31 cellular contexts compared by ENCODE assay signal in the genomic region with DNA sequence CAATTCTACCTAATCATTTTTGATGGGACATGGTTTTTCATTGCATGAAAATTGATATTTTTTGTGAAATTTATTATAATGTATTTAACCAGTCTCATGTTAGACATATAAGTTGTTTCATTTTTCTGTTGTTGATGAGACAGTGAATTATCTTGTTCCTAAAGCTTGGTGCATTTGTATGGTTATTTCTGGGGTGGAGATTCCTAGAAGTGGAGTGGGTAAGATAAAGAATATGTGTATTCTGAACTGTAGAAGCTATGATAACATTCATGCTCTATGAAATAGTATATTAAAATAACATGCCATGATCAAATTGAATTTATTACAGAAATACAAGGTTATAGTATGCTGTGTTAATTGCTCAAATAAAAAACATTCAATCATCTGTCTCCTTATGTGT.
"Had no signal": no experiment of that assay in that cellular context is flagged by ENCODE, and none has a peak within 500 bp of the region (broad histone marks: within the 10 kb centered on the region; RNA-seq: fewer than 3 reads in every experiment).

No MANE protein-coding gene starts in this region.

- FAIRE-seq: endothelial cell of umbilical vein, frontal cortex had no signal

- H3K36me3 Mint-ChIP-seq: activated naive CD4-positive, alpha-beta T cell treated with anti-CD3 and anti-CD28 coated beads, Interleukin-2, amount 50 U/mL, for 72 hours had no signal

- H3K9me3 Mint-ChIP-seq: activated CD4-positive, alpha-beta memory T cell treated with anti-CD3 and anti-CD28 coated beads for 36 hours; activated CD4-positive, alpha-beta T cell treated with anti-CD3 and anti-CD28 coated beads, Interleukin-2, amount 10 ng/mL, durations not matched to agents 24 days and 14 days; activated naive CD4-positive, alpha-beta T cell treated with anti-CD3 and anti-CD28 coated beads, Interleukin-2, amount 10 ng/mL, durations not matched to agents 7 days and 5 days; activated naive CD4-positive, alpha-beta T cell treated with anti-CD3 and anti-CD28 coated beads, Interleukin-2, amount 50 U/mL, for 72 hours; activated naive CD8-positive, alpha-beta T cell treated with anti-CD3 and anti-CD28 coated beads, Interleukin-2, amount 10 ng/mL, durations not matched to agents 7 days and 5 days; activated T-cell treated with anti-CD3 and anti-CD28 coated beads, Interleukin-2, amount 50 U/mL, for 24 hours; activated T-cell treated with anti-CD3 and anti-CD28 coated beads, Interleukin-2, amount 50 U/mL, for 72 hours; brain; effector memory CD8-positive, alpha-beta T cell had no signal

- DNase-seq: activated CD4-positive, alpha-beta memory T cell treated with anti-CD3 and anti-CD28 coated beads for 36 hours; activated CD4-positive, alpha-beta T cell treated with anti-CD3 and anti-CD28 coated beads for 36 hours; activated CD4-positive, alpha-beta T cell treated with anti-CD3 and anti-CD28 coated beads, Interleukin-2, amount 10 ng/mL, durations not matched to agents 24 days and 14 days; activated CD4-positive, CD25-positive, alpha-beta regulatory T cell; activated CD4-positive, CD25-positive, alpha-beta regulatory T cell treated with anti-CD3 and anti-CD28 coated beads, Interleukin-2, amount 50 U/mL, for 72 hours; activated CD8-positive, alpha-beta memory T cell treated with anti-CD3 and anti-CD28 coated beads, Interleukin-2, amount 10 ng/mL, durations not matched to agents 7 days and 5 days; activated CD8-positive, alpha-beta memory T cell treated with anti-CD3 and anti-CD28 coated beads, Interleukin-2, amount 50 U/mL, for 4 hours; activated CD8-positive, alpha-beta T cell treated with anti-CD3 and anti-CD28 coated beads, Interleukin-2, amount 10 ng/mL, durations not matched to agents 7 days and 5 days; activated gamma-delta T cell; activated naive CD4-positive, alpha-beta T cell; activated naive CD4-positive, alpha-beta T cell treated with anti-CD3 and anti-CD28 coated beads, Interleukin-2, amount 10 ng/mL, durations not matched to agents 7 days and 5 days; activated naive CD8-positive, alpha-beta T cell treated with anti-CD3 and anti-CD28 coated beads, Interleukin-2, amount 10 ng/mL, durations not matched to agents 7 days and 5 days; activated T-cell treated with anti-CD3 and anti-CD28 coated beads, Interleukin-2, amount 50 U/mL, for 24 hours; activated T-cell treated with anti-CD3 and anti-CD28 coated beads, Interleukin-2, amount 50 U/mL, for 72 hours; central memory CD4-positive, alpha-beta T cell; cortex of kidney; dermis blood vessel endothelial cell; effector CD4-positive, alpha-beta T cell; effector memory CD8-positive, alpha-beta T cell; foreskin fibroblast; head of caudate nucleus; T-helper 2 cell had no signal

- H3K27ac ChIP-seq: ascending aorta, cardiac muscle cell, epithelial cell of prostate had no signal

- H3K4me1 Mint-ChIP-seq: activated CD4-positive, alpha-beta T cell treated with anti-CD3 and anti-CD28 coated beads for 36 hours; activated CD8-positive, alpha-beta memory T cell treated with anti-CD3 and anti-CD28 coated beads, Interleukin-2, amount 10 ng/mL, durations not matched to agents 7 days and 5 days; activated naive CD4-positive, alpha-beta T cell treated with anti-CD3 and anti-CD28 coated beads, Interleukin-2, amount 10 ng/mL, durations not matched to agents 7 days and 5 days had no signal

- H3K4me3 ChIP-seq: ascending aorta, breast epithelium, cardiac muscle cell had no signal

- H3K9me3 ChIP-seq: ascending aorta, breast epithelium had no signal

- H3K4me3 Mint-ChIP-seq: activated CD4-positive, alpha-beta memory T cell treated with anti-CD3 and anti-CD28 coated beads for 36 hours; activated CD4-positive, alpha-beta T cell treated with anti-CD3 and anti-CD28 coated beads for 36 hours; activated CD4-positive, alpha-beta T cell treated with anti-CD3 and anti-CD28 coated beads, Interleukin-2, amount 10 ng/mL, durations not matched to agents 24 days and 14 days; activated CD8-positive, alpha-beta memory T cell treated with anti-CD3 and anti-CD28 coated beads, Interleukin-2, amount 10 ng/mL, durations not matched to agents 7 days and 5 days; activated CD8-positive, alpha-beta T cell treated with anti-CD3 and anti-CD28 coated beads, Interleukin-2, amount 10 ng/mL, durations not matched to agents 7 days and 5 days; activated naive CD4-positive, alpha-beta T cell treated with anti-CD3 and anti-CD28 coated beads, Interleukin-2, amount 10 ng/mL, durations not matched to agents 7 days and 5 days; activated naive CD8-positive, alpha-beta T cell treated with anti-CD3 and anti-CD28 coated beads, Interleukin-2, amount 10 ng/mL, durations not matched to agents 7 days and 5 days; activated T-cell treated with anti-CD3 and anti-CD28 coated beads, Interleukin-2, amount 50 U/mL, for 24 hours; activated T-cell treated with anti-CD3 and anti-CD28 coated beads, Interleukin-2, amount 50 U/mL, for 72 hours; brain; effector memory CD8-positive, alpha-beta T cell had no signal

- H3K4me1 ChIP-seq: ascending aorta, breast epithelium had no signal

- ATAC-seq: activated CD4-positive, alpha-beta T cell treated with anti-CD3 and anti-CD28 coated beads for 36 hours; activated CD8-positive, alpha-beta memory T cell treated with anti-CD3 and anti-CD28 coated beads, Interleukin-2, amount 10 ng/mL, durations not matched to agents 7 days and 5 days; activated CD8-positive, alpha-beta T cell treated with anti-CD3 and anti-CD28 coated beads, Interleukin-2, amount 10 ng/mL, durations not matched to agents 7 days and 5 days; activated naive CD4-positive, alpha-beta T cell treated with anti-CD3 and anti-CD28 coated beads, Interleukin-2, amount 50 U/mL, for 72 hours; activated T-cell treated with anti-CD3 and anti-CD28 coated beads, Interleukin-2, amount 50 U/mL, for 72 hours; effector memory CD8-positive, alpha-beta T cell; esophagus mucosa had no signal

- H3K27ac Mint-ChIP-seq: activated CD4-positive, alpha-beta memory T cell treated with anti-CD3 and anti-CD28 coated beads for 36 hours; activated CD4-positive, alpha-beta T cell treated with anti-CD3 and anti-CD28 coated beads for 36 hours; activated CD4-positive, alpha-beta T cell treated with anti-CD3 and anti-CD28 coated beads, Interleukin-2, amount 10 ng/mL, durations not matched to agents 24 days and 14 days; activated CD8-positive, alpha-beta memory T cell treated with anti-CD3 and anti-CD28 coated beads, Interleukin-2, amount 10 ng/mL, durations not matched to agents 7 days and 5 days; activated CD8-positive, alpha-beta T cell treated with anti-CD3 and anti-CD28 coated beads, Interleukin-2, amount 10 ng/mL, durations not matched to agents 7 days and 5 days; activated naive CD4-positive, alpha-beta T cell treated with anti-CD3 and anti-CD28 coated beads, Interleukin-2, amount 10 ng/mL, durations not matched to agents 7 days and 5 days; activated naive CD4-positive, alpha-beta T cell treated with anti-CD3 and anti-CD28 coated beads, Interleukin-2, amount 50 U/mL, for 72 hours; activated naive CD8-positive, alpha-beta T cell treated with anti-CD3 and anti-CD28 coated beads, Interleukin-2, amount 10 ng/mL, durations not matched to agents 7 days and 5 days; activated T-cell treated with anti-CD3 and anti-CD28 coated beads, Interleukin-2, amount 50 U/mL, for 24 hours; activated T-cell treated with anti-CD3 and anti-CD28 coated beads, Interleukin-2, amount 50 U/mL, for 72 hours had no signal

- H3K27me3 Mint-ChIP-seq: activated CD4-positive, alpha-beta memory T cell treated with anti-CD3 and anti-CD28 coated beads for 36 hours; activated CD4-positive, alpha-beta T cell treated with anti-CD3 and anti-CD28 coated beads for 36 hours; activated CD4-positive, alpha-beta T cell treated with anti-CD3 and anti-CD28 coated beads, Interleukin-2, amount 10 ng/mL, durations not matched to agents 24 days and 14 days; activated CD8-positive, alpha-beta memory T cell treated with anti-CD3 and anti-CD28 coated beads, Interleukin-2, amount 10 ng/mL, durations not matched to agents 7 days and 5 days; activated naive CD4-positive, alpha-beta T cell treated with anti-CD3 and anti-CD28 coated beads, Interleukin-2, amount 10 ng/mL, durations not matched to agents 7 days and 5 days; activated naive CD8-positive, alpha-beta T cell treated with anti-CD3 and anti-CD28 coated beads, Interleukin-2, amount 10 ng/mL, durations not matched to agents 7 days and 5 days; activated T-cell treated with anti-CD3 and anti-CD28 coated beads, Interleukin-2, amount 50 U/mL, for 24 hours; brain; effector memory CD8-positive, alpha-beta T cell had no signal

- H3K36me3 ChIP-seq: ascending aorta, breast epithelium, cardiac muscle cell had no signal

- H3K27me3 ChIP-seq: ascending aorta, breast epithelium, cardiac muscle cell had no signal
